In the genomic region with DNA sequence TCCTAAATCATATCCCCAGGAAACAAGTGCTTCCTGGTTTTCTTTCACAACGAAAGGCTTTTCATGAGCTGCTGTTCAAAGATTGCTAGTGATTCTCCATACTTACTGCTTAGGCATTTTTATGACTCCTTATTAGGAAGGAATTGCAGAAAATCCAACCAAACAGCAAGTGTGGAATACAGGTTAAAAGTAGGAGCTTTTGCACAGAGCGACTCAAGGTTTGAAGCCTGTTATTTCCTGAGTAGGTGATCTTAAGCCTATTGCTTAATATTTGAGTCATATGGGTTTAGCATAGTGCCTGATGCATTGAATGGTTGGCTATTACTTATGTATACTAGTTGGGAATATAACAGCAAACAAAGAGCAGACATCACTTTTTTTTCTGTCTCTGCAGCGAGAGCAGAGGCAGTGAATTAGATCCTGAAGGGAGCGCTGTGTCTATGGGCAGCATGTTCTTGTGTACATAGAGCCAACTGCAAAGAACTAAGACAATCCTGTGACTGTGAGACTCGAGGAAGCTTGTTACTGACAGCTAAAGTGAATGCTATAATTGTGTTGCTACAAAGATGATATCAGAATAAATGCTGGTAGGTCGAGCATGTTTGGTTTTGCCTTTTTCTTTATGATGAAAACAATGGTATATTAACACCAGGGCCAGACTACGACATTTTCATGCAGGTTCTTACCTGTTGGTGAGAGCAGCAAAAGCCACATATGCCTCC, we compare ENCODE assay signal across 1 cellular context.
TF ChIP-seq lines count a peak whose summit lies in the region.

No MANE protein-coding gene starts in this region.

TF ChIP-seq in HepG2, 621 proteins besides CTCF, POLR2A, EP300 and RAD21 (continued from another document and continues in another):
- TF ChIP-seq RXRB (CRISPR knock-in tag; IDR thresholded peaks at IDR 0.05; ENCODE audit: borderline replicate concordance) (no peak), ZNF256 (CRISPR knock-in tag; conservative IDR thresholded peaks at IDR 0.05) (no peak), ETV5 (CRISPR knock-in tag; IDR thresholded peaks at IDR 0.05; ENCODE audit: borderline replicate concordance) (no peak), ISL2 (CRISPR knock-in tag; IDR thresholded peaks at IDR 0.05) (0 out of 2 replicates have a peak, but pooled peaks have one; percentile 9), RBM22 (optimal IDR thresholded peaks at IDR 0.05; ENCODE audit: low read length) (no peak), ZNF775 (CRISPR knock-in tag; IDR thresholded peaks at IDR 0.05; ENCODE audit: borderline replicate concordance) (no peak), ZNF879 (CRISPR knock-in tag; IDR thresholded peaks at IDR 0.05) (no peak), SOX6 (IDR thresholded peaks at IDR 0.05) (no peak), SOX6 (CRISPR knock-in tag; IDR thresholded peaks at IDR 0.05) (peak; percentile 42; the same call in 1 of the 2 replicates), ATRX (CRISPR knock-in tag; IDR thresholded peaks at IDR 0.05; ENCODE audit: borderline replicate concordance) (no peak), ZZZ3 (CRISPR knock-in tag; IDR thresholded peaks at IDR 0.05; ENCODE audit: borderline replicate concordance) (no peak), ZNF746 (CRISPR knock-in tag; IDR thresholded peaks at IDR 0.05) (no peak), CBFB (CRISPR knock-in tag; IDR thresholded peaks at IDR 0.05) (no peak), ASH2L (IDR thresholded peaks at IDR 0.05; ENCODE audit: insufficient read length, low read depth, low read length) (no peak), ATF7-NPFF (CRISPR knock-in tag; IDR thresholded peaks at IDR 0.05; ENCODE audit: low read depth) (no peak), ZNF703 (CRISPR knock-in tag; IDR thresholded peaks at IDR 0.05; ENCODE audit: borderline replicate concordance) (0 out of 2 replicates have a peak, but pooled peaks have one; percentile 71), RBFOX2 (IDR thresholded peaks at IDR 0.05; ENCODE audit: low read depth, low read length) (peak; percentile 74), GTF2F1 (IDR thresholded peaks at IDR 0.05; ENCODE audit: low read length) (no peak), ZNF550 (CRISPR knock-in tag; IDR thresholded peaks at IDR 0.05; ENCODE audit: borderline replicate concordance) (no peak), KLF16 (CRISPR knock-in tag; IDR thresholded peaks at IDR 0.05) (no peak), NR2F1 (CRISPR knock-in tag; IDR thresholded peaks at IDR 0.05) (no peak), ZKSCAN8 (CRISPR knock-in tag; IDR thresholded peaks at IDR 0.05; ENCODE audit: borderline replicate concordance) (no peak; the same call in 1 of the 2 replicates), SIN3A (IDR thresholded peaks at IDR 0.05; ENCODE audit: borderline replicate concordance, low read depth, low read length) (no peak), AGO2 (optimal IDR thresholded peaks at IDR 0.05; ENCODE audit: low read depth, low read length) (peak; percentile 57), NFIC (IDR thresholded peaks at IDR 0.05; ENCODE audit: low read length) (no peak), MXI1 (IDR thresholded peaks at IDR 0.05; ENCODE audit: borderline replicate concordance, low read depth, low read length) (no peak), ZNF75D (CRISPR knock-in tag; IDR thresholded peaks at IDR 0.05; ENCODE audit: borderline replicate concordance) (no peak), HNF4G (IDR thresholded peaks at IDR 0.05; ENCODE audit: borderline replicate concordance, low read depth, low read length) (no peak), HNF4G (CRISPR knock-in tag; IDR thresholded peaks at IDR 0.05; ENCODE audit: borderline replicate concordance, low read depth) (no peak), GATAD2A (CRISPR knock-in tag; IDR thresholded peaks at IDR 0.05) (peak; percentile 43), FOXP1 (IDR thresholded peaks at IDR 0.05) (no peak), FOXP1 (CRISPR knock-in tag; IDR thresholded peaks at IDR 0.05) (0 out of 2 replicates have a peak, but pooled peaks have one; percentile 9)
- TF ChIP-seq, protein P1, sequence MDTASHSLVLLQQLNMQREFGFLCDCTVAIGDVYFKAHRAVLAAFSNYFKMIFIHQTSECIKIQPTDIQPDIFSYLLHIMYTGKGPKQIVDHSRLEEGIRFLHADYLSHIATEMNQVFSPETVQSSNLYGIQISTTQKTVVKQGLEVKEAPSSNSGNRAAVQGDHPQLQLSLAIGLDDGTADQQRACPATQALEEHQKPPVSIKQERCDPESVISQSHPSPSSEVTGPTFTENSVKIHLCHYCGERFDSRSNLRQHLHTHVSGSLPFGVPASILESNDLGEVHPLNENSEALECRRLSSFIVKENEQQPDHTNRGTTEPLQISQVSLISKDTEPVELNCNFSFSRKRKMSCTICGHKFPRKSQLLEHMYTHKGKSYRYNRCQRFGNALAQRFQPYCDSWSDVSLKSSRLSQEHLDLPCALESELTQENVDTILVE (CRISPR knock-in tag; IDR thresholded peaks at IDR 0.05), result no peak
- TF ChIP-seq, protein P2, sequence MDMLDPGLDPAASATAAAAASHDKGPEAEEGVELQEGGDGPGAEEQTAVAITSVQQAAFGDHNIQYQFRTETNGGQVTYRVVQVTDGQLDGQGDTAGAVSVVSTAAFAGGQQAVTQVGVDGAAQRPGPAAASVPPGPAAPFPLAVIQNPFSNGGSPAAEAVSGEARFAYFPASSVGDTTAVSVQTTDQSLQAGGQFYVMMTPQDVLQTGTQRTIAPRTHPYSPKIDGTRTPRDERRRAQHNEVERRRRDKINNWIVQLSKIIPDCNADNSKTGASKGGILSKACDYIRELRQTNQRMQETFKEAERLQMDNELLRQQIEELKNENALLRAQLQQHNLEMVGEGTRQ (IDR thresholded peaks at IDR 0.05; ENCODE audit: low read depth, low read length), result no peak
- TF ChIP-seq, protein P2 (CRISPR knock-in tag; IDR thresholded peaks at IDR 0.05; ENCODE audit: borderline replicate concordance), result no peak
- TF ChIP-seq, protein P3, sequence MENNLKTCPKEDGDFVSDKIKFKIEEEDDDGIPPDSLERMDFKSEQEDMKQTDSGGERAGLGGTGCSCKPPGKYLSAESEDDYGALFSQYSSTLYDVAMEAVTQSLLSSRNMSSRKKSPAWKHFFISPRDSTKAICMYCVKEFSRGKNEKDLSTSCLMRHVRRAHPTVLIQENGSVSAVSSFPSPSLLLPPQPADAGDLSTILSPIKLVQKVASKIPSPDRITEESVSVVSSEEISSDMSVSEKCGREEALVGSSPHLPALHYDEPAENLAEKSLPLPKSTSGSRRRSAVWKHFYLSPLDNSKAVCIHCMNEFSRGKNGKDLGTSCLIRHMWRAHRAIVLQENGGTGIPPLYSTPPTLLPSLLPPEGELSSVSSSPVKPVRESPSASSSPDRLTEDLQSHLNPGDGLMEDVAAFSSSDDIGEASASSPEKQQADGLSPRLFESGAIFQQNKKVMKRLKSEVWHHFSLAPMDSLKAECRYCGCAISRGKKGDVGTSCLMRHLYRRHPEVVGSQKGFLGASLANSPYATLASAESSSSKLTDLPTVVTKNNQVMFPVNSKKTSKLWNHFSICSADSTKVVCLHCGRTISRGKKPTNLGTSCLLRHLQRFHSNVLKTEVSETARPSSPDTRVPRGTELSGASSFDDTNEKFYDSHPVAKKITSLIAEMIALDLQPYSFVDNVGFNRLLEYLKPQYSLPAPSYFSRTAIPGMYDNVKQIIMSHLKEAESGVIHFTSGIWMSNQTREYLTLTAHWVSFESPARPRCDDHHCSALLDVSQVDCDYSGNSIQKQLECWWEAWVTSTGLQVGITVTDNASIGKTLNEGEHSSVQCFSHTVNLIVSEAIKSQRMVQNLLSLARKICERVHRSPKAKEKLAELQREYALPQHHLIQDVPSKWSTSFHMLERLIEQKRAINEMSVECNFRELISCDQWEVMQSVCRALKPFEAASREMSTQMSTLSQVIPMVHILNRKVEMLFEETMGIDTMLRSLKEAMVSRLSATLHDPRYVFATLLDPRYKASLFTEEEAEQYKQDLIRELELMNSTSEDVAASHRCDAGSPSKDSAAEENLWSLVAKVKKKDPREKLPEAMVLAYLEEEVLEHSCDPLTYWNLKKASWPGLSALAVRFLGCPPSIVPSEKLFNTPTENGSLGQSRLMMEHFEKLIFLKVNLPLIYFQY (CRISPR knock-in tag; IDR thresholded peaks at IDR 0.05; ENCODE audit: borderline replicate concordance), result no peak
- TF ChIP-seq, protein P4, sequence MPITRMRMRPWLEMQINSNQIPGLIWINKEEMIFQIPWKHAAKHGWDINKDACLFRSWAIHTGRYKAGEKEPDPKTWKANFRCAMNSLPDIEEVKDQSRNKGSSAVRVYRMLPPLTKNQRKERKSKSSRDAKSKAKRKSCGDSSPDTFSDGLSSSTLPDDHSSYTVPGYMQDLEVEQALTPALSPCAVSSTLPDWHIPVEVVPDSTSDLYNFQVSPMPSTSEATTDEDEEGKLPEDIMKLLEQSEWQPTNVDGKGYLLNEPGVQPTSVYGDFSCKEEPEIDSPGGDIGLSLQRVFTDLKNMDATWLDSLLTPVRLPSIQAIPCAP (CRISPR knock-in tag; IDR thresholded peaks at IDR 0.05; ENCODE audit: low read depth), result no peak
- TF ChIP-seq, protein P5, sequence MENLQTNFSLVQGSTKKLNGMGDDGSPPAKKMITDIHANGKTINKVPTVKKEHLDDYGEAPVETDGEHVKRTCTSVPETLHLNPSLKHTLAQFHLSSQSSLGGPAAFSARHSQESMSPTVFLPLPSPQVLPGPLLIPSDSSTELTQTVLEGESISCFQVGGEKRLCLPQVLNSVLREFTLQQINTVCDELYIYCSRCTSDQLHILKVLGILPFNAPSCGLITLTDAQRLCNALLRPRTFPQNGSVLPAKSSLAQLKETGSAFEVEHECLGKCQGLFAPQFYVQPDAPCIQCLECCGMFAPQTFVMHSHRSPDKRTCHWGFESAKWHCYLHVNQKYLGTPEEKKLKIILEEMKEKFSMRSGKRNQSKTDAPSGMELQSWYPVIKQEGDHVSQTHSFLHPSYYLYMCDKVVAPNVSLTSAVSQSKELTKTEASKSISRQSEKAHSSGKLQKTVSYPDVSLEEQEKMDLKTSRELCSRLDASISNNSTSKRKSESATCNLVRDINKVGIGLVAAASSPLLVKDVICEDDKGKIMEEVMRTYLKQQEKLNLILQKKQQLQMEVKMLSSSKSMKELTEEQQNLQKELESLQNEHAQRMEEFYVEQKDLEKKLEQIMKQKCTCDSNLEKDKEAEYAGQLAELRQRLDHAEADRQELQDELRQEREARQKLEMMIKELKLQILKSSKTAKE (CRISPR knock-in tag; IDR thresholded peaks at IDR 0.05; ENCODE audit: borderline replicate concordance), result no peak
- TF ChIP-seq, protein P6, sequence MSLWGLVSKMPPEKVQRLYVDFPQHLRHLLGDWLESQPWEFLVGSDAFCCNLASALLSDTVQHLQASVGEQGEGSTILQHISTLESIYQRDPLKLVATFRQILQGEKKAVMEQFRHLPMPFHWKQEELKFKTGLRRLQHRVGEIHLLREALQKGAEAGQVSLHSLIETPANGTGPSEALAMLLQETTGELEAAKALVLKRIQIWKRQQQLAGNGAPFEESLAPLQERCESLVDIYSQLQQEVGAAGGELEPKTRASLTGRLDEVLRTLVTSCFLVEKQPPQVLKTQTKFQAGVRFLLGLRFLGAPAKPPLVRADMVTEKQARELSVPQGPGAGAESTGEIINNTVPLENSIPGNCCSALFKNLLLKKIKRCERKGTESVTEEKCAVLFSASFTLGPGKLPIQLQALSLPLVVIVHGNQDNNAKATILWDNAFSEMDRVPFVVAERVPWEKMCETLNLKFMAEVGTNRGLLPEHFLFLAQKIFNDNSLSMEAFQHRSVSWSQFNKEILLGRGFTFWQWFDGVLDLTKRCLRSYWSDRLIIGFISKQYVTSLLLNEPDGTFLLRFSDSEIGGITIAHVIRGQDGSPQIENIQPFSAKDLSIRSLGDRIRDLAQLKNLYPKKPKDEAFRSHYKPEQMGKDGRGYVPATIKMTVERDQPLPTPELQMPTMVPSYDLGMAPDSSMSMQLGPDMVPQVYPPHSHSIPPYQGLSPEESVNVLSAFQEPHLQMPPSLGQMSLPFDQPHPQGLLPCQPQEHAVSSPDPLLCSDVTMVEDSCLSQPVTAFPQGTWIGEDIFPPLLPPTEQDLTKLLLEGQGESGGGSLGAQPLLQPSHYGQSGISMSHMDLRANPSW (CRISPR knock-in tag; IDR thresholded peaks at IDR 0.05; ENCODE audit: borderline replicate concordance), result no peak
- TF ChIP-seq, protein P7, sequence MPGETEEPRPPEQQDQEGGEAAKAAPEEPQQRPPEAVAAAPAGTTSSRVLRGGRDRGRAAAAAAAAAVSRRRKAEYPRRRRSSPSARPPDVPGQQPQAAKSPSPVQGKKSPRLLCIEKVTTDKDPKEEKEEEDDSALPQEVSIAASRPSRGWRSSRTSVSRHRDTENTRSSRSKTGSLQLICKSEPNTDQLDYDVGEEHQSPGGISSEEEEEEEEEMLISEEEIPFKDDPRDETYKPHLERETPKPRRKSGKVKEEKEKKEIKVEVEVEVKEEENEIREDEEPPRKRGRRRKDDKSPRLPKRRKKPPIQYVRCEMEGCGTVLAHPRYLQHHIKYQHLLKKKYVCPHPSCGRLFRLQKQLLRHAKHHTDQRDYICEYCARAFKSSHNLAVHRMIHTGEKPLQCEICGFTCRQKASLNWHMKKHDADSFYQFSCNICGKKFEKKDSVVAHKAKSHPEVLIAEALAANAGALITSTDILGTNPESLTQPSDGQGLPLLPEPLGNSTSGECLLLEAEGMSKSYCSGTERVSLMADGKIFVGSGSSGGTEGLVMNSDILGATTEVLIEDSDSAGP (CRISPR knock-in tag; IDR thresholded peaks at IDR 0.05; ENCODE audit: borderline replicate concordance), result no peak
- TF ChIP-seq, protein P8, sequence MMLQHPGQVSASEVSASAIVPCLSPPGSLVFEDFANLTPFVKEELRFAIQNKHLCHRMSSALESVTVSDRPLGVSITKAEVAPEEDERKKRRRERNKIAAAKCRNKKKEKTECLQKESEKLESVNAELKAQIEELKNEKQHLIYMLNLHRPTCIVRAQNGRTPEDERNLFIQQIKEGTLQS (CRISPR knock-in tag; IDR thresholded peaks at IDR 0.05), result no peak
- TF ChIP-seq, protein P9, sequence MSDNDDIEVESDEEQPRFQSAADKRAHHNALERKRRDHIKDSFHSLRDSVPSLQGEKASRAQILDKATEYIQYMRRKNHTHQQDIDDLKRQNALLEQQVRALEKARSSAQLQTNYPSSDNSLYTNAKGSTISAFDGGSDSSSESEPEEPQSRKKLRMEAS (IDR thresholded peaks at IDR 0.05), result peak; percentile 59; the same call in 1 of the 2 replicates
- TF ChIP-seq, protein P10, sequence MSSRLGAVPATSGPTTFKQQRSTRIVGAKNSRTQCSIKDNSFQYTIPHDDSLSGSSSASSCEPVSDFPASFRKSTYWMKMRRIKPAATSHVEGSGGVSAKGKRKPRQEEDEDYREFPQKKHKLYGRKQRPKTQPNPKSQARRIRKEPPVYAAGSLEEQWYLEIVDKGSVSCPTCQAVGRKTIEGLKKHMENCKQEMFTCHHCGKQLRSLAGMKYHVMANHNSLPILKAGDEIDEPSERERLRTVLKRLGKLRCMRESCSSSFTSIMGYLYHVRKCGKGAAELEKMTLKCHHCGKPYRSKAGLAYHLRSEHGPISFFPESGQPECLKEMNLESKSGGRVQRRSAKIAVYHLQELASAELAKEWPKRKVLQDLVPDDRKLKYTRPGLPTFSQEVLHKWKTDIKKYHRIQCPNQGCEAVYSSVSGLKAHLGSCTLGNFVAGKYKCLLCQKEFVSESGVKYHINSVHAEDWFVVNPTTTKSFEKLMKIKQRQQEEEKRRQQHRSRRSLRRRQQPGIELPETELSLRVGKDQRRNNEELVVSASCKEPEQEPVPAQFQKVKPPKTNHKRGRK (CRISPR knock-in tag; IDR thresholded peaks at IDR 0.05), result no peak
